Comparison of ENCODE assay signal across 1 cellular context in the genomic region with DNA sequence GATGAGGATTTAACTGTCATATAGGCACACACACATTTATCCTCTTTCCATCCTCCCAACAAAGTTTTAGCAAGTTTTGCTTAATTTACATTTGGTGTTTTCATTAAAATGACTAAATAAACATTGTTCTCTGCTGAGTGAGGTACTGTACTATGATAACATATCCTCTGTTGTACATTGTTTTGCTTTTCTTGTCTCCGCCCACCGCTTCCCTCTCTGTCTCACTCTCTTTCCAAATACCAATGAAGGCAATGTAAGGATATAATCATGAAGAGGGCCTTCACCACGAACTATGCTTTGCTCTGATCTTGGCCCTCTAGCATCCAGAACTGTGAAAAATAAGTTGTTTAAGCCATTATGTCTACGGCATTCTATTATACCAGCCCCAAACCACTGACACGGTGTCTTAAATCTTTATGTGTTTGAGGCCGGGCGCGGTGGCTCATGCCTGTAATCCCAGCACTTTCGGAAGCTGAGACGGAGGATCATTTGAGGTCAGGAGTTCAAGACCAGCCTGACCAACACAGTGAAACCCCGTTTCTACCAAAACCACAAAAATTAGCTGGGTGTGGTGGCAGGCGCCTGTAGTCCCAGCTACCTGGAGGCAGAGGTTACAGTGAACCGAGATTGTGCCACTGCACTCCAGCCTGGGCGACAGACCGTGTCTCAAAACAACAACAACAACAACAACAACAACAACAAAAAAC.
TF ChIP-seq lines count a peak whose summit lies in the region.

No MANE protein-coding gene starts in this region.

TF ChIP-seq in endothelial cell of umbilical vein, 7 proteins besides CTCF, POLR2A, EP300 and RAD21 (continued from another document):
- TF ChIP-seq GATA2 (IDR thresholded peaks at IDR 0.05; ENCODE audit: insufficient read depth, insufficient read length, low read depth, low read length) = no peak
- TF ChIP-seq JUN (IDR thresholded peaks at IDR 0.05; ENCODE audit: borderline replicate concordance, insufficient read depth, insufficient read length, low read depth) = no peak
- TF ChIP-seq POLR2AphosphoS5 (IDR thresholded peaks at IDR 0.05; ENCODE audit: insufficient read depth, low read depth, low read length) = no peak
- no peak for TF ChIP-seq MYC (IDR thresholded peaks at IDR 0.05; ENCODE audit: low read depth, low read length)
- no peak for TF ChIP-seq EZH2 (IDR thresholded peaks at IDR 0.05; ENCODE audit: borderline replicate concordance, low read depth, low read length, severe bottlenecking)
- TF ChIP-seq, protein P1, sequence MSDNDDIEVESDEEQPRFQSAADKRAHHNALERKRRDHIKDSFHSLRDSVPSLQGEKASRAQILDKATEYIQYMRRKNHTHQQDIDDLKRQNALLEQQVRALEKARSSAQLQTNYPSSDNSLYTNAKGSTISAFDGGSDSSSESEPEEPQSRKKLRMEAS (IDR thresholded peaks at IDR 0.05; ENCODE audit: insufficient read depth, insufficient read length) = no peak
TF ChIP-seq in endothelial cell of umbilical vein: peak in this region for 0.
